In genomic region chr1:21397813-21398188, GRCh38 we compare ENCODE assay signal across 9 cellular contexts. TPM values are rescaled to one million over a fixed set of nuclear protein-coding genes. Genes with fewer than 3 reads are reported as not detected.
DNase-seq lines count a peak whose midpoint lies in the region; ATAC-seq and TF ChIP-seq lines count a peak whose summit lies in the region.
"Had no signal": no experiment of that assay in that cellular context is flagged by ENCODE, and none has a peak within 500 bp of the region (broad histone marks: within the 10 kb centered on the region; RNA-seq: fewer than 3 reads in every experiment).

No MANE protein-coding gene starts in this region.

- H4K91ac ChIP-seq in mesenchymal stem cell (ENCODE audit: low read length), result no peak overlapping the region

- intact Hi-C loops in OCI-LY7 (cut with micrococcal nuclease; ENCODE audit: unreplicated experiment), result no loop called here
- intact Hi-C loops in spleen (cut with DNase I; ENCODE audit: low total_unique reads), result no loop called here

- no peak overlapping the region for H2BK12ac ChIP-seq in mesenchymal stem cell (ENCODE audit: low read length in 2 of 2)

- peak overlapping the region; percentile 44; the same call in 1 of the 2 replicates for H3K4me2 ChIP-seq in OCI-LY7 (ENCODE audit: low read length)
- H3K4me2 ChIP-seq in mesenchymal stem cell (ENCODE audit: low read length, poor library complexity, severe bottlenecking), result no peak overlapping the region

- H3K9me3 ChIP-seq in OCI-LY7 (ENCODE audit: low read length), result no peaks in the 10 kb centered on the region
- no peaks in the 10 kb centered on the region for H3K9me3 ChIP-seq in spleen
- no peaks in the 10 kb centered on the region for H3K9me3 ChIP-seq in mesenchymal stem cell (ENCODE audit: control insufficient read depth, low read length)

- POLR2A ChIA-PET in OCI-LY7 (lab: Charles Lee), result no interaction called here

- H3K18ac ChIP-seq in mesenchymal stem cell (ENCODE audit: low read depth in 1 of 2, low read length in 2 of 2), result no peak overlapping the region

- H3K4me1 ChIP-seq in OCI-LY7 (ENCODE audit: insufficient read depth, low read length, poor library complexity, severe bottlenecking) (peaks cover 9% of the 10 kb centered on the region), spleen (peaks cover 0 to 22% (median 3%) of the 10 kb centered on the region in 6 donors), mesenchymal stem cell (ENCODE audit: control insufficient read depth, insufficient read depth, low read depth, low read length) (no peaks in the 10 kb centered on the region)

- H3K27ac ChIP-seq in OCI-LY7 (ENCODE audit: low read depth, low read length, poor library complexity, severe bottlenecking) (no peak overlapping the region), spleen (no peak overlapping the region), mesenchymal stem cell (ENCODE audit: low read length, poor library complexity, severe bottlenecking) (no peak overlapping the region)

- peak; percentile 39 for DNase-seq in GM13976 (ENCODE audit: low spot score)
- DNase-seq in OCI-LY7 (ENCODE audit: low spot score), result no peak
- DNase-seq in cerebellar cortex (ENCODE audit: low spot score), result peak; percentile 25
- DNase-seq in spleen, result no peak
- DNase-seq in mesenchymal stem cell, result no peak
- DNase-seq in pons (ENCODE audit: low spot score), result no peak
- DNase-seq in NCI-H2081 treated with DMSO at 0.1 percent for 48 hours (lab: John Stamatoyannopoulos, UW), result no peak
- DNase-seq: NCI-H1436 treated with DMSO at 0.1 percent for 48 hours had no signal

- H3K36me3 ChIP-seq in OCI-LY7 (ENCODE audit: insufficient read depth, low read length) (no peaks in the 10 kb centered on the region), spleen (no peaks in the 10 kb centered on the region), mesenchymal stem cell (ENCODE audit: control insufficient read depth in 1 of 2, insufficient read depth in 2 of 2, low read depth in 1 of 2, low read length in 2 of 2) (no peaks in the 10 kb centered on the region)

- no peak overlapping the region for H3K14ac ChIP-seq in mesenchymal stem cell (ENCODE audit: low read length in 2 of 2)

- no peak overlapping the region for H3K23ac ChIP-seq in mesenchymal stem cell (ENCODE audit: low read length in 2 of 2)

- no peak overlapping the region for H4K8ac ChIP-seq in mesenchymal stem cell (ENCODE audit: low read length)

- no peak overlapping the region for H2BK15ac ChIP-seq in mesenchymal stem cell (ENCODE audit: low read depth, poor library complexity, severe bottlenecking)

- CTCF ChIA-PET in OCI-LY7 (lab: Charles Lee; ENCODE audit: unreplicated experiment), result no interaction called here

- no peaks in the 10 kb centered on the region for H3K9me2 ChIP-seq in OCI-LY7 (ENCODE audit: insufficient read depth, low read length)

- TF ChIP-seq POLR2A in spleen (IDR thresholded peaks at IDR 0.05), result no peak

- H3K4ac ChIP-seq in mesenchymal stem cell (ENCODE audit: low read depth in 1 of 2, low read length in 2 of 2), result no peak overlapping the region

- no TSS peak for BruUV-seq in OCI-LY7 (replicated peaks; lab: Mats Ljungman, UMichigan)

- TF ChIP-seq CTCF in GM13976 (IDR thresholded peaks at IDR 0.05; ENCODE audit: borderline replicate concordance, control extremely low read depth, extremely low read depth, insufficient read depth, missing control alignments), result no peak
- TF ChIP-seq CTCF in OCI-LY7 (conservative IDR thresholded peaks at IDR 0.05; ENCODE audit: low read length), result no peak
- no peak for TF ChIP-seq CTCF in spleen (IDR thresholded peaks at IDR 0.05 in 8 of 11, conservative IDR thresholded peaks at IDR 0.05 in 3 of 11)

- H3K27me3 ChIP-seq in spleen (replicated peaks in 1 of 7), result peaks cover 0 to 30% (median 0%) of the 10 kb centered on the region in 7 donors
- H3K27me3 ChIP-seq in mesenchymal stem cell (ENCODE audit: control insufficient read depth in 1 of 2, insufficient read depth in 1 of 2, low read length in 2 of 2), result peaks cover 0 to 21% of the 10 kb centered on the region in 2 experiments

- no peak overlapping the region for H2BK5ac ChIP-seq in mesenchymal stem cell (ENCODE audit: low read depth, low read length, poor library complexity, severe bottlenecking)

- H2AK5ac ChIP-seq in mesenchymal stem cell (ENCODE audit: low read length, severe bottlenecking), result no peak overlapping the region

- H4K20me1 ChIP-seq in OCI-LY7 (ENCODE audit: insufficient read depth, low read length), result no peaks in the 10 kb centered on the region

- 21 to 40% (median 34%) methylated on average over 15 of the region's 15 CpGs for WGBS in spleen, 5 donors
- WGBS in mesenchymal stem cell, result 72% methylated on average over 15 of the region's 15 CpGs

- no peak overlapping the region for H3K9ac ChIP-seq in mesenchymal stem cell (ENCODE audit: low read length)

- in situ Hi-C loops in GM13976 (cut with MboI; ENCODE audit: low sequenced_read_pairs, unreplicated experiment), result no loop called here

- no peak overlapping the region for H2BK120ac ChIP-seq in mesenchymal stem cell (ENCODE audit: low read depth, low read length)

- ATAC-seq in HG03571 (IDR thresholded peaks at IDR 0.05; ENCODE audit: unreplicated experiment), result no peak

- H3K79me2 ChIP-seq in OCI-LY7 (ENCODE audit: insufficient read depth, low read depth, low read length), result no peaks in the 10 kb centered on the region

- H3K79me1 ChIP-seq in mesenchymal stem cell (replicated peaks; ENCODE audit: low read length, poor library complexity, severe bottlenecking), result no peaks in the 10 kb centered on the region

- H3K4me3 ChIP-seq in OCI-LY7 (ENCODE audit: low read depth, low read length, poor library complexity, severe bottlenecking), result no peak overlapping the region
- peak overlapping the region in 6 of 8 donors; percentile 1 to 61 (median 18) for H3K4me3 ChIP-seq in spleen
- no peak overlapping the region for H3K4me3 ChIP-seq in mesenchymal stem cell (ENCODE audit: insufficient read depth in 1 of 2, low read depth in 1 of 2, low read length in 2 of 2)

- H2AFZ ChIP-seq in OCI-LY7 (ENCODE audit: low read length) (0 out of 2 replicates have a peak overlapping the region, but pooled peaks have one; percentile 42), mesenchymal stem cell (ENCODE audit: low read depth, low read length) (no peak overlapping the region)

RNA-seq across cellular contexts. Expression of gene NBPF3, which starts 42.1 kb away (rescaled TPM):
- total RNA-seq in OCI-LY7 (2014; rRNA removed; shearing (Covaris generic)), result not detected in 2 replicates
- total RNA-seq in OCI-LY7 (2022) (0.89 and 1.0 TPM in 2 replicates), spleen (10 to 100 TPM in 3 of 7 donors, 1 to 10 TPM in 4; 4.5 to 18.6 (median 10.0) TPM)
- 1 to 10 TPM in 2 of 3 donors, under 1 TPM in 1; 0.49 to 2.0 (median 1.3) TPM for polyA plus RNA-seq in spleen
- polyA plus RNA-seq in mesenchymal stem cell (2013, experiment 1 of 2), result 7.9 TPM
- polyA plus RNA-seq in mesenchymal stem cell (2013, experiment 2 of 2), result 8.8 TPM

Comparison
In these comparisons a context has a peak if more than half of its experiments do, and no peak if none do; other contexts are left out.
1. DNase-seq: peak in GM13976 (single experiment) and cerebellar cortex (single experiment); none in OCI-LY7 (single experiment), spleen (single experiment), mesenchymal stem cell (single experiment), pons (single experiment) and NCI-H2081 treated with DMSO at 0.1 percent for 48 hours (single experiment).
2. H3K4me3 ChIP-seq: peak in spleen (6 of 8); none in OCI-LY7 (single experiment) and mesenchymal stem cell (0 of 2).